25 cellular contexts compared by ENCODE assay signal in the genomic region with DNA sequence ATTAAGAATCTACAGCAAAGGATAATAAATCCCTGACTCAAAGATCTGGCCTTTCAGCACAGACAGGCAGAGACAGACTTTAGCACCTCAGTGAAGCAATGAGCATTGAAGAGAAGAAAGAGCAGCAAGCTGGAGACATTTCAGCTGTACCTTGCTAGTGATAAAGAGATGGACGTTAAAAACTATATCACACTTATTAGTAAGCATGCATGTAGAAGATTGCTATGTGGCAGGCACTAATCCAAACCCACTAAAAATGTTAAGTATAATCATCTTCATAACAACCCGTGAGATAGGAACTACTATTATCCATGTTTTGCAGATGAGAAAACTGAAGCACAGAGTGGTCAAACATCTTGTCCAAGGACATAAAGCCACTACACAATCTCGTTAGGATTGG.
"Had no signal": no experiment of that assay in that cellular context is flagged by ENCODE, and none has a peak within 500 bp of the region (broad histone marks: within the 10 kb centered on the region; RNA-seq: fewer than 3 reads in every experiment).

No MANE protein-coding gene starts in this region.

- H3K4me3 ChIP-seq: colonic mucosa, coronary artery, dorsolateral prefrontal cortex, esophagus muscularis mucosa, esophagus squamous epithelium, gastrocnemius medialis, gastroesophageal sphincter, heart left ventricle, heart right ventricle had no signal

- H3K27ac Mint-ChIP-seq: dendritic cell treated with granulocyte-macrophage colony-stimulating factor and Interleukin-4, amounts not matched to agents 40 ng/mL and 50 ng/mL, for 4 days; effector memory CD8-positive, alpha-beta T cell; endodermal cell had no signal

- H3K4me1 ChIP-seq: colonic mucosa, esophagus muscularis mucosa, esophagus squamous epithelium, foreskin keratinocyte, gastrocnemius medialis, gastroesophageal sphincter, heart left ventricle, heart right ventricle had no signal

- DNase-seq: colonic mucosa; cortex of kidney; dermis blood vessel endothelial cell; dorsolateral prefrontal cortex; effector CD4-positive, alpha-beta T cell; effector CD8-positive, alpha-beta T cell; effector memory CD4-positive, alpha-beta T cell; effector memory CD8-positive, alpha-beta T cell; endodermal cell; erythroblast; esophagus squamous epithelium; foreskin fibroblast; foreskin keratinocyte; foreskin melanocyte; gastrocnemius medialis; glutamatergic neuron; head of caudate nucleus; heart left ventricle; heart right ventricle had no signal

- H3K27me3 ChIP-seq: colonic mucosa, dorsolateral prefrontal cortex, esophagus muscularis mucosa, esophagus squamous epithelium, foreskin keratinocyte, gastrocnemius medialis, gastroesophageal sphincter, heart left ventricle, heart right ventricle had no signal

- H3K4me3 Mint-ChIP-seq: dendritic cell treated with granulocyte-macrophage colony-stimulating factor and Interleukin-4, amounts not matched to agents 40 ng/mL and 50 ng/mL, for 4 days; effector memory CD8-positive, alpha-beta T cell; endodermal cell had no signal

- H3K27me3 Mint-ChIP-seq: dendritic cell treated with granulocyte-macrophage colony-stimulating factor and Interleukin-4, amounts not matched to agents 40 ng/mL and 50 ng/mL, for 4 days; effector memory CD8-positive, alpha-beta T cell had no signal

- H3K4me1 Mint-ChIP-seq: endodermal cell had no signal

- H3K9me3 Mint-ChIP-seq: dendritic cell treated with granulocyte-macrophage colony-stimulating factor and Interleukin-4, amounts not matched to agents 40 ng/mL and 50 ng/mL, for 4 days had no signal

- H3K36me3 ChIP-seq: colonic mucosa, esophagus muscularis mucosa, esophagus squamous epithelium, gastrocnemius medialis, gastroesophageal sphincter, heart left ventricle, heart right ventricle had no signal

- H3K9me3 ChIP-seq: colonic mucosa, esophagus muscularis mucosa, esophagus squamous epithelium, gastrocnemius medialis, gastroesophageal sphincter, heart left ventricle had no signal

- ATAC-seq: effector memory CD8-positive, alpha-beta T cell; esophagus mucosa; foreskin keratinocyte; gastrocnemius medialis; gastroesophageal sphincter; heart left ventricle; heart right ventricle had no signal

- H3K27ac ChIP-seq: colonic mucosa, coronary artery, dorsolateral prefrontal cortex, epithelial cell of prostate, esophagus muscularis mucosa, esophagus squamous epithelium, foreskin keratinocyte, gastrocnemius medialis, gastroesophageal sphincter, heart left ventricle, heart right ventricle had no signal
